Comparison of ENCODE assay signal across 13 cellular contexts in the genomic region with DNA sequence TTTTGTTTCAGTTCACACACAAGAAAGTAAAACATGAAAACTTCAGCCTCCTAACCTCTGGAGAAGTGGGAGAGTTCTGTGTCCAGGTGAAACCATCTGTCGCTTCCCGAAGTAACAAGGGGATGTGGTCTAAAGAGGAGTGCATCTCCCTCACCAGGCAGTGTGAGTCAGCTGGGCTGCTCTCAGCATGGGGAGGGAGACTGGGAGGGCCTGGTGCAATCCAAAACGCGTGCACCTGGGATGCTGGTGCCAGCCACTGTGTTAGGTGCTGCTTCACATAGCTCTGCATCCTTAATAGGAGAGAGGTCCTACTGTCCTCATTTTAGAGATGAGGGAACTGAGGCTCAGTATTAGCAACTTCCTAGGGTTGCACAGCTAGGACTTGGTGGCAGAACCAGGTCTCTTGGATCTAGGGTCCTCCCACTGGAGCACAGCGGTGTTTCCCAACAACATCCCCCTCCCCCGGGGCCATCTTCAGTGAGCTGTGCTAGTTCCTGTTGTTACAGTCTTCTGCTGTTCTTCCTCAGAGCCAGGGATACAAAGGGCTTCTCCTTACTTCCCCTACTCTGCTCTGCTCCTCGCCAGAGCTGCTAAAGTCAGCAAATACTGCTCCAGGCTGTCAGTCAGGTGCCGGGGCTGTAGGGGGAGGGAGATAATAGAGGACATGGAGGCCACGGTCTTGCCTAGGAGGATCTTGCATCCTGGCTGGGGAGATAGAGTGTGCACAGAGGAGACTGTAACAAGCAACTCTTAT. TPM values are rescaled to one million over a fixed set of nuclear protein-coding genes. Genes with fewer than 3 reads are reported as not detected.
DNase-seq lines count a peak whose midpoint lies in the region; ATAC-seq and TF ChIP-seq lines count a peak whose summit lies in the region.
"Had no signal": no experiment of that assay in that cellular context is flagged by ENCODE, and none has a peak within 500 bp of the region (broad histone marks: within the 10 kb centered on the region; RNA-seq: fewer than 3 reads in every experiment).

No MANE protein-coding gene starts in this region.

- H3K9me3 ChIP-seq in heart left ventricle, result no peaks in the 10 kb centered on the region
- H3K9me3 ChIP-seq in sigmoid colon, result no peaks in the 10 kb centered on the region
- H3K9me3 ChIP-seq: body of pancreas had no signal

- H3K27ac ChIP-seq in heart left ventricle (peak overlapping the region in 1 of 12 donors; percentile 99), sigmoid colon (no peak overlapping the region)
- H3K27ac ChIP-seq: body of pancreas had no signal

- H3K4me1 ChIP-seq in heart left ventricle, result peaks cover 0 to 98% (median 0%) of the 10 kb centered on the region in 12 donors
- no peaks in the 10 kb centered on the region for H3K4me1 ChIP-seq in sigmoid colon
- H3K4me1 ChIP-seq: body of pancreas had no signal

- H3K4me1 Mint-ChIP-seq in activated T-cell treated with anti-CD3 and anti-CD28 coated beads, Interleukin-2, amount 50 U/mL, for 24 hours (ENCODE audit: low read depth), result peaks cover 96% of the 10 kb centered on the region
- peaks cover 92% of the 10 kb centered on the region for H3K4me1 Mint-ChIP-seq in activated T-cell treated with anti-CD3 and anti-CD28 coated beads, Interleukin-2, amount 50 U/mL, for 4 hours (ENCODE audit: low read depth)
- no peaks in the 10 kb centered on the region for H3K4me1 Mint-ChIP-seq in mesothelial cell of epicardium

- DNase-seq in activated T-cell treated with anti-CD3 and anti-CD28 coated beads, Interleukin-2, amount 50 U/mL, for 24 hours, result no peak
- DNase-seq in activated T-cell treated with anti-CD3 and anti-CD28 coated beads, Interleukin-2, amount 50 U/mL, for 4 hours, result no peak
- peak; percentile 60 for DNase-seq in SKM-1 (lab: John Stamatoyannopoulos, UW; ENCODE audit: unreplicated experiment)
- DNase-seq in heart left ventricle, result peak in 3 of 5 donors; percentile 32 to 76 (median 54)
- DNase-seq in sigmoid colon, result peak; percentile 75
- DNase-seq in mesothelial cell of epicardium (ENCODE audit: low spot score in 2 of 2, unreplicated experiment in 2 of 2), result no peak
- DNase-seq in germinal center (ENCODE audit: low spot score), result no peak
- DNase-seq in GM13977 (ENCODE audit: low spot score), result no peak
- DNase-seq: EL, erythroblast, NCI-H1048 had no signal

- peaks cover 100% of the 10 kb centered on the region for H3K36me3 Mint-ChIP-seq in activated T-cell treated with anti-CD3 and anti-CD28 coated beads, Interleukin-2, amount 50 U/mL, for 24 hours (ENCODE audit: low read depth)
- peaks cover 71% of the 10 kb centered on the region for H3K36me3 Mint-ChIP-seq in activated T-cell treated with anti-CD3 and anti-CD28 coated beads, Interleukin-2, amount 50 U/mL, for 4 hours (ENCODE audit: insufficient read depth)
- no peaks in the 10 kb centered on the region for H3K36me3 Mint-ChIP-seq in mesothelial cell of epicardium

- in situ Hi-C loops in GM13977 (cut with MboI; ENCODE audit: low pct_unique_long_range_greater_than_20kb, low sequenced_read_pairs, unreplicated experiment), result no loop called here

- intact Hi-C loops in heart left ventricle (cut with DNase I) (no loop called here), sigmoid colon (cut with DNase I) (no loop called here)

- no peaks in the 10 kb centered on the region for H3K27me3 Mint-ChIP-seq in activated T-cell treated with anti-CD3 and anti-CD28 coated beads, Interleukin-2, amount 50 U/mL, for 24 hours
- no peaks in the 10 kb centered on the region for H3K27me3 Mint-ChIP-seq in activated T-cell treated with anti-CD3 and anti-CD28 coated beads, Interleukin-2, amount 50 U/mL, for 4 hours (ENCODE audit: low read depth)
- peaks cover 19% of the 10 kb centered on the region for H3K27me3 Mint-ChIP-seq in mesothelial cell of epicardium (ENCODE audit: low read depth)

- TF ChIP-seq EP300 in sigmoid colon (IDR thresholded peaks at IDR 0.05), result no peak

- H3K27me3 ChIP-seq in heart left ventricle (peaks cover 0 to 2% (median 0%) of the 10 kb centered on the region in 9 donors), sigmoid colon (no peaks in the 10 kb centered on the region)
- H3K27me3 ChIP-seq: body of pancreas had no signal

- peak overlapping the region; percentile 7 for H3K27ac Mint-ChIP-seq in activated T-cell treated with anti-CD3 and anti-CD28 coated beads, Interleukin-2, amount 50 U/mL, for 24 hours
- no peak overlapping the region for H3K27ac Mint-ChIP-seq in mesothelial cell of epicardium

- TF ChIP-seq CTCF in heart left ventricle (IDR thresholded peaks at IDR 0.05) (no peak), sigmoid colon (IDR thresholded peaks at IDR 0.05) (no peak), mesothelial cell of epicardium (IDR thresholded peaks at IDR 0.05; ENCODE audit: unreplicated experiment) (no peak), GM13977 (IDR thresholded peaks at IDR 0.05; ENCODE audit: extremely low read depth, insufficient read depth, missing control alignments) (no peak)

- 68 to 72% (median 71%) methylated on average over 9 of the region's 9 CpGs for WGBS in heart left ventricle, 4 donors
- 75 to 85% methylated on average over 9 of the region's 9 CpGs for WGBS in sigmoid colon, 2 donors

- peaks cover 0 to 100% (median 0%) of the 10 kb centered on the region in 9 donors for H3K36me3 ChIP-seq in heart left ventricle
- H3K36me3 ChIP-seq in sigmoid colon, result no peaks in the 10 kb centered on the region

- H3K9me3 Mint-ChIP-seq in activated T-cell treated with anti-CD3 and anti-CD28 coated beads, Interleukin-2, amount 50 U/mL, for 24 hours, result no peaks in the 10 kb centered on the region
- no peaks in the 10 kb centered on the region for H3K9me3 Mint-ChIP-seq in activated T-cell treated with anti-CD3 and anti-CD28 coated beads, Interleukin-2, amount 50 U/mL, for 4 hours
- H3K9me3 Mint-ChIP-seq in mesothelial cell of epicardium, result peaks cover 4% of the 10 kb centered on the region

- no peak for ATAC-seq in activated T-cell treated with anti-CD3 and anti-CD28 coated beads, Interleukin-2, amount 50 U/mL, for 4 hours
- peak; percentile 27 to 82 (median 70) for ATAC-seq in heart left ventricle
- ATAC-seq: body of pancreas had no signal

- H3K4me3 ChIP-seq in heart left ventricle, result peak overlapping the region in 1 of 12 donors; percentile 24
- no peak overlapping the region for H3K4me3 ChIP-seq in sigmoid colon
- H3K4me3 ChIP-seq: body of pancreas had no signal

- TF ChIP-seq POLR2A in heart left ventricle (IDR thresholded peaks at IDR 0.05), result no peak
- TF ChIP-seq POLR2A in sigmoid colon (IDR thresholded peaks at IDR 0.05), result no peak

- H3K4me3 Mint-ChIP-seq in activated T-cell treated with anti-CD3 and anti-CD28 coated beads, Interleukin-2, amount 50 U/mL, for 24 hours, result no peak overlapping the region
- H3K4me3 Mint-ChIP-seq in activated T-cell treated with anti-CD3 and anti-CD28 coated beads, Interleukin-2, amount 50 U/mL, for 4 hours, result no peak overlapping the region
- no peak overlapping the region for H3K4me3 Mint-ChIP-seq in mesothelial cell of epicardium

RNA-seq across cellular contexts. Expression of a gene that starts 8.0 kb away (rescaled TPM):
- 10 to 100 TPM; 30.5 to 39.3 (median 36.6) TPM for total RNA-seq in activated T-cell treated with anti-CD3 and anti-CD28 coated beads, Interleukin-2, amount 50 U/mL, for 4 hours
- 10 to 100 TPM in 2 of 9 donors, 1 to 10 TPM in 7; 2.1 to 49.0 (median 6.3) TPM for total RNA-seq in heart left ventricle
- 1 to 10 TPM; 3.7 to 3.9 TPM for polyA plus RNA-seq in heart left ventricle
- 10 to 100 TPM; 13.0 to 29.6 (median 15.3) TPM for total RNA-seq in sigmoid colon
- 10 to 100 TPM in 1 of 3 donors, 1 to 10 TPM in 2; 4.2 to 27.1 (median 6.7) TPM for polyA plus RNA-seq in sigmoid colon
- total RNA-seq in mesothelial cell of epicardium, result 0.38 to 0.78 TPM (median 0.42 TPM) in 3 replicates
- total RNA-seq: myocyte had no signal

Comparison
In these comparisons a context has a peak if more than half of its experiments do, and no peak if none do; other contexts are left out.
1. DNase-seq: peak in SKM-1 (single experiment), heart left ventricle (3 of 5) and sigmoid colon (single experiment); none in activated T-cell treated with anti-CD3 and anti-CD28 coated beads, Interleukin-2, amount 50 U/mL, for 24 hours (single experiment), activated T-cell treated with anti-CD3 and anti-CD28 coated beads, Interleukin-2, amount 50 U/mL, for 4 hours (single experiment), mesothelial cell of epicardium (0 of 2), germinal center (single experiment) and GM13977 (single experiment).
2. ATAC-seq: peak in heart left ventricle (4 of 4); none in activated T-cell treated with anti-CD3 and anti-CD28 coated beads, Interleukin-2, amount 50 U/mL, for 4 hours (0 of 2).